20 cellular contexts compared by ENCODE assay signal in genomic region chrX:9622128-9622527, GRCh38.
A peak's percentile ranks its signal among the peaks of the same experiment; 100 is the strongest.
DNase-seq lines count a peak whose midpoint lies in the region; ATAC-seq and TF ChIP-seq lines count a peak whose summit lies in the region.
"Had no signal": no experiment of that assay in that cellular context is flagged by ENCODE, and none has a peak within 500 bp of the region (broad histone marks: within the 10 kb centered on the region; RNA-seq: fewer than 3 reads in every experiment).

No MANE protein-coding gene starts in this region.

- H3K4me3 Mint-ChIP-seq in activated naive CD8-positive, alpha-beta T cell treated with anti-CD3 and anti-CD28 coated beads for 36 hours: no peak overlapping the region
- H3K4me3 Mint-ChIP-seq in immature natural killer cell: no peak overlapping the region
- H3K4me3 Mint-ChIP-seq: CD8-positive, alpha-beta T cell had no signal

- peaks cover 34% of the 10 kb centered on the region for H3K4me1 Mint-ChIP-seq in activated naive CD8-positive, alpha-beta T cell treated with anti-CD3 and anti-CD28 coated beads for 36 hours
- peaks cover 27 to 28% of the 10 kb centered on the region in 2 donors for H3K4me1 Mint-ChIP-seq in immature natural killer cell

- no peaks in the 10 kb centered on the region for H3K9me3 ChIP-seq in Peyer's patch
- H3K9me3 ChIP-seq: BLaER1 had no signal

- TF ChIP-seq CTCF in Peyer's patch (IDR thresholded peaks at IDR 0.05): no peak

- H3K4me1 ChIP-seq in Peyer's patch: no peaks in the 10 kb centered on the region

- no peaks in the 10 kb centered on the region for H3K9me3 Mint-ChIP-seq in activated naive CD8-positive, alpha-beta T cell treated with anti-CD3 and anti-CD28 coated beads for 36 hours
- peaks cover 0 to 1% (median 0%) of the 10 kb centered on the region in 6 donors for H3K9me3 Mint-ChIP-seq in immature natural killer cell
- H3K9me3 Mint-ChIP-seq: CD8-positive, alpha-beta T cell had no signal

- peak; percentile 49 for ATAC-seq in stimulated activated naive CD8-positive, alpha-beta T cell treated with anti-CD3 and anti-CD28 coated beads, Interleukin-15, Interleukin-2, amounts not matched to agents 100 U/mL and 50 U/mL, for 24 hours
- ATAC-seq: CD8-positive, alpha-beta T cell had no signal

- TF ChIP-seq POLR2A in Peyer's patch (IDR thresholded peaks at IDR 0.05): no peak

- H3K36me3 ChIP-seq in Peyer's patch: no peaks in the 10 kb centered on the region

- H3K27me3 Mint-ChIP-seq in activated naive CD8-positive, alpha-beta T cell treated with anti-CD3 and anti-CD28 coated beads for 36 hours: no peaks in the 10 kb centered on the region
- peaks cover 0 to 3% (median 2%) of the 10 kb centered on the region in 3 donors for H3K27me3 Mint-ChIP-seq in immature natural killer cell (ENCODE audit: low read depth in 3 of 3)
- H3K27me3 Mint-ChIP-seq: IgD-negative memory B cell had no signal

- DNase-seq in activated CD4-positive, alpha-beta T cell treated with anti-CD3 and anti-CD28 coated beads, Interleukin-2, amount 50 U/mL, for 48 hours: peak; percentile 23 to 33
- no peak for DNase-seq in activated CD4-positive, alpha-beta T cell treated with anti-CD3 and anti-CD28 coated beads for 1 hour
- DNase-seq in stimulated activated CD4-positive, alpha-beta T cell treated with anti-CD3 and anti-CD28 coated beads, Interleukin-12 subunit alpha, Interleukin-12 subunit beta, amount 100 ng/mL, for 48 hours (ENCODE audit: low read depth in 2 of 3, low spot score in 1 of 3): peak in 2 of 3 donors; percentile 7 to 16
- no peak for DNase-seq in stimulated activated CD4-positive, alpha-beta T cell treated with anti-CD3 and anti-CD28 coated beads, Interleukin-12 subunit alpha, Interleukin-12 subunit beta, amount 100 ng/mL, for 4 hours
- peak; percentile 13 for DNase-seq in activated naive CD8-positive, alpha-beta T cell treated with anti-CD3 and anti-CD28 coated beads for 36 hours
- peak; percentile 13 for DNase-seq in stimulated activated naive CD8-positive, alpha-beta T cell treated with anti-CD3 and anti-CD28 coated beads, Interleukin-15, Interleukin-2, amounts not matched to agents 100 U/mL and 50 U/mL, for 24 hours
- DNase-seq in immature natural killer cell (no peak), Peyer's patch (no peak)
- DNase-seq: CD8-positive, alpha-beta T cell; DMS79; HCEC 1CT; Kasumi-1; MM.1S; NCI-H1092 treated with DMSO at 0.1 percent for 48 hours; NCI-H510A treated with DMSO at 0.1 percent for 48 hours; NCI-H82; PC-9 had no signal

- peak overlapping the region; percentile 63 for H3K27ac Mint-ChIP-seq in activated naive CD8-positive, alpha-beta T cell treated with anti-CD3 and anti-CD28 coated beads for 36 hours
- H3K27ac Mint-ChIP-seq in immature natural killer cell: no peak overlapping the region
- H3K27ac Mint-ChIP-seq: CD8-positive, alpha-beta T cell had no signal

- peaks cover 16% of the 10 kb centered on the region for H3K36me3 Mint-ChIP-seq in activated naive CD8-positive, alpha-beta T cell treated with anti-CD3 and anti-CD28 coated beads for 36 hours
- no peaks in the 10 kb centered on the region for H3K36me3 Mint-ChIP-seq in immature natural killer cell
- H3K36me3 Mint-ChIP-seq: IgD-negative memory B cell had no signal

- no peak overlapping the region for H3K27ac ChIP-seq in Peyer's patch
- H3K27ac ChIP-seq: BLaER1, HL-60, PC-9 had no signal

- no peak overlapping the region for H3K4me3 ChIP-seq in Peyer's patch
- H3K4me3 ChIP-seq: BLaER1, PC-9 had no signal

- H3K27me3 ChIP-seq in Peyer's patch: no peaks in the 10 kb centered on the region
- H3K27me3 ChIP-seq: BLaER1 had no signal

Comparison
In these comparisons a context has a peak if more than half of its experiments do, and no peak if none do; other contexts are left out.
1. DNase-seq: peak in activated CD4-positive, alpha-beta T cell treated with anti-CD3 and anti-CD28 coated beads, Interleukin-2, amount 50 U/mL, for 48 hours (2 of 2), stimulated activated CD4-positive, alpha-beta T cell treated with anti-CD3 and anti-CD28 coated beads, Interleukin-12 subunit alpha, Interleukin-12 subunit beta, amount 100 ng/mL, for 48 hours (2 of 3), activated naive CD8-positive, alpha-beta T cell treated with anti-CD3 and anti-CD28 coated beads for 36 hours (single experiment) and stimulated activated naive CD8-positive, alpha-beta T cell treated with anti-CD3 and anti-CD28 coated beads, Interleukin-15, Interleukin-2, amounts not matched to agents 100 U/mL and 50 U/mL, for 24 hours (single experiment); none in activated CD4-positive, alpha-beta T cell treated with anti-CD3 and anti-CD28 coated beads for 1 hour (single experiment), stimulated activated CD4-positive, alpha-beta T cell treated with anti-CD3 and anti-CD28 coated beads, Interleukin-12 subunit alpha, Interleukin-12 subunit beta, amount 100 ng/mL, for 4 hours (single experiment), immature natural killer cell (0 of 3) and Peyer's patch (0 of 3).